Comparison of ENCODE assay signal across 13 cellular contexts in genomic region chr7:55507743-55508142, GRCh38.
"Had no signal": no experiment of that assay in that cellular context is flagged by ENCODE, and none has a peak within 500 bp of the region (broad histone marks: within the 10 kb centered on the region; RNA-seq: fewer than 3 reads in every experiment).

No MANE protein-coding gene starts in this region.

- H3K27ac Mint-ChIP-seq: nephron progenitor cell; T-helper 1 cell treated with Interleukin-12 subunit alpha and Interleukin-12 subunit beta and Interleukin-4 antibody, amounts not matched to agents 30 μg/mL and 1 μg/mL, for 36 hours; WTC11 had no signal

- H3K4me3 ChIP-seq: cardiac muscle cell, heart left ventricle, sigmoid colon, upper lobe of left lung had no signal

- H3K9me3 ChIP-seq: heart left ventricle, sigmoid colon, SK-N-SH, upper lobe of left lung had no signal

- DNase-seq: effector CD4-positive, alpha-beta T cell; heart left ventricle; mammary epithelial cell; nephron progenitor cell; sigmoid colon; SK-N-SH; stimulated activated CD4-positive, alpha-beta T cell treated with anti-CD3 and anti-CD28 coated beads, Interleukin-2, amount 100 ng/mL, for 24 hours; stimulated activated naive CD4-positive, alpha-beta T cell treated with Interleukin-2 at 50 U/mL for 16 hours; upper lobe of left lung had no signal

- H3K9ac ChIP-seq: SK-N-SH had no signal

- H3K9me3 Mint-ChIP-seq: activated T-helper 2 cell treated with anti-CD3 and anti-CD28 coated beads, Interferon-gamma antibody, Interleukin-2, Interleukin-4, amounts not matched to agents 10 μg/mL and 5 μg/mL and 100 μg/mL, durations not matched to agents 14 hours and 24 hours and 36 hours; nephron progenitor cell; T-helper 1 cell treated with Interleukin-12 subunit alpha and Interleukin-12 subunit beta and Interleukin-4 antibody, amounts not matched to agents 30 μg/mL and 1 μg/mL, for 36 hours; WTC11 had no signal

- H3K4me3 Mint-ChIP-seq: nephron progenitor cell; T-helper 1 cell treated with Interleukin-12 subunit alpha and Interleukin-12 subunit beta and Interleukin-4 antibody, amounts not matched to agents 30 μg/mL and 1 μg/mL, for 36 hours; WTC11 had no signal

- ATAC-seq: WTC11 had no signal

- H3K27me3 ChIP-seq: cardiac muscle cell, heart left ventricle, sigmoid colon, upper lobe of left lung had no signal

- H3K36me3 ChIP-seq: cardiac muscle cell, sigmoid colon had no signal

- H3K4me2 ChIP-seq: SK-N-SH had no signal

- H3K27ac ChIP-seq: cardiac muscle cell, heart left ventricle, sigmoid colon, upper lobe of left lung had no signal
